Comparison of ENCODE assay signal across 19 cellular contexts in genomic region chr1:187682112-187682511, GRCh38.
"Had no signal": no experiment of that assay in that cellular context is flagged by ENCODE, and none has a peak within 500 bp of the region (broad histone marks: within the 10 kb centered on the region; RNA-seq: fewer than 3 reads in every experiment).

No MANE protein-coding gene starts in this region.

- H3K4me2 ChIP-seq: SK-N-SH had no signal

- H3K9ac ChIP-seq: SK-N-SH had no signal

- H3K4me3 ChIP-seq: MG63 had no signal

- DNase-seq: KBM-7; MG63; NCI-H1092 treated with DMSO at 0.1 percent for 48 hours; NCI-H1436; NCI-H187; NCI-H2029; NCI-H2081 treated with DMSO at 0.1 percent for 48 hours; NCI-H2171 treated with DMSO at 0.1 percent for 48 hours; NCI-H226; NCI-H446; NCI-H510A; NCI-H524 treated with DMSO at 0.1 percent for 48 hours; NCI-H774; NK-92 treated with Interleukin-12 subunit alpha and Interleukin-12 subunit beta, amount 100 ng/mL, for 24 hours; PC-3; SHP77; SK-N-SH; SW 1271 had no signal

- H3K9me3 ChIP-seq: MG63, SK-N-SH had no signal

- H3K27ac ChIP-seq: RWPE1 had no signal

- H3K36me3 ChIP-seq: MG63 had no signal

- H3K9me2 ChIP-seq: SK-N-SH had no signal

- H3K27me3 ChIP-seq: MG63 had no signal
